Comparison of ENCODE assay signal across 5 cellular contexts in genomic region chr19:5241896-5242295, GRCh38.
A peak's percentile ranks its signal among the peaks of the same experiment; 100 is the strongest.
TF ChIP-seq lines count a peak whose summit lies in the region.

No MANE protein-coding gene starts in this region.

TF ChIP-seq in A549, 52 proteins besides CTCF, POLR2A, EP300 and RAD21:
- peak; percentile 57 for TF ChIP-seq MAFK (IDR thresholded peaks at IDR 0.05; ENCODE audit: partially characterized antibody)

TF ChIP-seq in IMR-90, 13 proteins besides CTCF, POLR2A, EP300 and RAD21:
- TF ChIP-seq MAFK (IDR thresholded peaks at IDR 0.05; ENCODE audit: low read depth, low read length), result peak; percentile 19; the same call in 1 of the 2 replicates
TF ChIP-seq in IMR-90: peak in this region for 1; not testable (repeated sequence) for 12.

TF ChIP-seq in K562, 482 proteins besides CTCF, POLR2A, EP300 and RAD21:
- TF ChIP-seq MAFF (IDR thresholded peaks at IDR 0.05; ENCODE audit: low read length), result peak; percentile 5; the same call in 1 of the 2 replicates
- TF ChIP-seq MAFG (tag; conservative IDR thresholded peaks at IDR 0.05), result peak; percentile 33; the same call in 1 of the 2 replicates
- peak; percentile 68 for TF ChIP-seq ZNF316 (IDR thresholded peaks at IDR 0.05)
- peak; percentile 59 for TF ChIP-seq C11orf30 (IDR thresholded peaks at IDR 0.05; ENCODE audit: low read depth)

TF ChIP-seq in H1, 55 proteins besides CTCF, POLR2A, EP300 and RAD21:
- TF ChIP-seq MAFK (IDR thresholded peaks at IDR 0.05; ENCODE audit: low read depth, low read length), result peak; percentile 22; the same call in 1 of the 2 replicates

TF ChIP-seq in HepG2, 621 proteins besides CTCF, POLR2A, EP300 and RAD21:
- TF ChIP-seq MAFK (conservative IDR thresholded peaks at IDR 0.05 in 1 of 2, IDR thresholded peaks at IDR 0.05 in 1 of 2; ENCODE audit: low read length in 2 of 2), result peak; percentile 58
- TF ChIP-seq MAFF (IDR thresholded peaks at IDR 0.05; ENCODE audit: low read depth, low read length), result 0 out of 2 replicates have a peak, but pooled peaks have one; percentile 41
TF ChIP-seq in HepG2: peak in this region for 2; not testable (repeated sequence) for 619.
